Comparison of ENCODE assay signal across 8 cellular contexts in the genomic region with DNA sequence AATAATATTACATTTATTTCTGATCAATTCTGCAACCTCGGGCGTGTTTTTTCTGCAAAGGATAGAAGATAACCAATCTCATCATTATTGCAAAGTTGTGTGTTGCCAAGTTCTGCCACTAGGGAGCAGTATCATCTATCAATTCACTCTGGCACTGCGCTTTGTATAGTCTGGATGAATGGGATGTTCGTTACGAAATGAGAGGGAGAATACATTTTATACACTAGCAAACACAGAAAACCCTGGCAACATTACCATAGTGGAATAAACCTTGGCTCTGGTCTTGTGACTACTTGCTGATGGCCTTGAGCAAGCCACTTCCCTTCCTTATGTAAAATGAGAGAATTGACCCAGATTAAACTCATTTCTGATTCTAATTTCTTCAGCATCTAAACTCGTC.
DNase-seq lines count a peak whose midpoint lies in the region; ATAC-seq, FAIRE-seq and TF ChIP-seq lines count a peak whose summit lies in the region.

No MANE protein-coding gene starts in this region.

- 3 to 4% methylated on average over 6 of the region's 6 CpGs for WGBS in pancreas, 2 donors

- H2AFZ ChIP-seq in OCI-LY1 (ENCODE audit: low read length) = no peak overlapping the region

- H3K4me2 ChIP-seq in OCI-LY1 (ENCODE audit: low read length) = no peak overlapping the region

- no peak for DNase-seq in D721Med (ENCODE audit: insufficient read length, low spot score)
- DNase-seq in HTR-8/SVneo (ENCODE audit: insufficient read length, low spot score) = peak; percentile 32
- DNase-seq in activated naive CD4-positive, alpha-beta T cell treated with Interleukin-2 at 50 U/mL for 16 hours = peak; percentile 19
- DNase-seq in germinal center (ENCODE audit: low spot score) = peak; percentile 28
- peak in 2 of 6 donors; percentile 11 to 50 for DNase-seq in pancreas

- H3K4me1 ChIP-seq in OCI-LY1 (ENCODE audit: insufficient read depth, low read length, severe bottlenecking) = no peaks in the 10 kb centered on the region
- no peaks in the 10 kb centered on the region for H3K4me1 ChIP-seq in pancreas

- no peaks in the 10 kb centered on the region for H4K20me1 ChIP-seq in OCI-LY1 (ENCODE audit: insufficient read depth, low read length)

- intact Hi-C loops in pancreas (cut with DNase I) = no loop called here

- H3K9me2 ChIP-seq in OCI-LY1 (ENCODE audit: low read depth, low read length) = no peaks in the 10 kb centered on the region

- H3K27ac ChIP-seq in OCI-LY1 (ENCODE audit: low read depth, low read length, poor library complexity, severe bottlenecking) (no peak overlapping the region), pancreas (no peak overlapping the region)

- no peaks in the 10 kb centered on the region for H3K27me3 ChIP-seq in OCI-LY1 (ENCODE audit: insufficient read depth, low read length)
- peaks cover 0 to 4% (median 0%) of the 10 kb centered on the region in 4 donors for H3K27me3 ChIP-seq in pancreas

- ATAC-seq in GM21390 (IDR thresholded peaks at IDR 0.05; ENCODE audit: unreplicated experiment) = peak; percentile 86
- ATAC-seq in pancreas = peak; percentile 56 to 87 (median 84)
- no peak for ATAC-seq in GM21717 (IDR thresholded peaks at IDR 0.05; ENCODE audit: unreplicated experiment)

- H3K36me3 ChIP-seq in OCI-LY1 (ENCODE audit: insufficient read depth, low read length) (no peaks in the 10 kb centered on the region), pancreas (no peaks in the 10 kb centered on the region)

- no peak overlapping the region for H3K9ac ChIP-seq in OCI-LY1 (ENCODE audit: low read length)

- H3F3A ChIP-seq in OCI-LY1 (ENCODE audit: insufficient read depth, low read length) = no peaks in the 10 kb centered on the region

- H3K9me3 ChIP-seq in OCI-LY1 (ENCODE audit: low read length) (no peaks in the 10 kb centered on the region), pancreas (no peaks in the 10 kb centered on the region)

- TF ChIP-seq CTCF in D721Med (IDR thresholded peaks at IDR 0.05; ENCODE audit: insufficient read depth, missing control alignments) (peak; percentile 79), OCI-LY1 (IDR thresholded peaks at IDR 0.05; ENCODE audit: low read length) (peak; percentile 56), pancreas (IDR thresholded peaks at IDR 0.05) (peak; percentile 65 to 76 (median 71))

- H3K79me2 ChIP-seq in OCI-LY1 (ENCODE audit: insufficient read depth, low read length) = no peaks in the 10 kb centered on the region

- FAIRE-seq in D721Med (lab: Jason Lieb, UNC) (no peak), HTR-8/SVneo (lab: Jason Lieb, UNC) (peak; percentile 71), pancreas (lab: Jason Lieb, UNC) (peak; percentile 54)

- no peak overlapping the region for H3K4me3 ChIP-seq in OCI-LY1 (ENCODE audit: low read depth, low read length, poor library complexity, severe bottlenecking)
- no peak overlapping the region for H3K4me3 ChIP-seq in pancreas
